2 cellular contexts compared by ENCODE assay signal in the genomic region with DNA sequence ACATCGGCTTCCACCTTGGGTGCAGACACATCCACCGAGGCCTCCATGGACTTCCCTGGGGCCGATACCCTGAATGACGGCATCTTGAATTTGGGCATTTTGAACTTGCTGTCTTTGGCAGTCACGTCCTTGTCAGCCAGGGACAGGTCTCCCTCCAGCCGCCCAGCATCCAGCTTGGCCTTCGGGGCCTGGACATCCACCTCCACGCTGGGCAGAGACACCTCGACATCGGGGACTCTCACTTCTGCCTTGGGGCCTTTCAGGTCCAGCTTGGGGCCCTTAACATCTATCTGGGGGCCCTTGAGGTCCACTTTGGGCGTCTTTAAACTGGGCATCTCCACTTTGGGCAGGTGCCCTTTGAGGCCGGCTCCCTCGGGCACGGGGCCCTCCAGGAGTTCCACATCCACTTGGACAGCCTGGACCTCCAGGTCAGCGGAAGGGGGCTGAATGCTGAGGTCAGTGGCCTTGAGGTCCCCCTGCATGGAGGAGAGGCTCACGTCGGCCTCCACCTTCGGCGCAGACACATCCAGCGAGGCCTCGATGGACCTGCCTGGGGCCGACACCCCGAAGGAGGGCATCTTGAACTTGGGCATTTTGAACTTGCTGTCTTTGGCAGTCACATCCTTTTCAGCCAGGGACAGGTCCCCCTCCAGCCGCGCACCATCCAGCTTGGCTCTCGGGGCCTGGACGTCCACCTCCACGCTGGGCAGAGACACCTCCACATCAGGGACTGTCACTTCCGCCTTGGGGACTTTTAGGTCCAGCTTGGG. TPM values are rescaled to one million over a fixed set of nuclear protein-coding genes. Genes with fewer than 3 reads are reported as not detected.
"Had no signal": no experiment of that assay in that cellular context is flagged by ENCODE, and none has a peak within 500 bp of the region (broad histone marks: within the 10 kb centered on the region; RNA-seq: fewer than 3 reads in every experiment).

No MANE protein-coding gene starts in this region.

RNA-seq across cellular contexts. Expression of gene PLD4, which starts 19.9 kb away (rescaled TPM):
- total RNA-seq: hepatocyte had no signal

RNA-seq across cellular contexts. Expression of gene AHNAK2, which starts 33.6 kb away (rescaled TPM):
- total RNA-seq: naive thymus-derived CD8-positive, alpha-beta T cell had no signal
- polyA plus RNA-seq: naive thymus-derived CD8-positive, alpha-beta T cell had no signal
